15 cellular contexts compared by ENCODE assay signal in the genomic region with DNA sequence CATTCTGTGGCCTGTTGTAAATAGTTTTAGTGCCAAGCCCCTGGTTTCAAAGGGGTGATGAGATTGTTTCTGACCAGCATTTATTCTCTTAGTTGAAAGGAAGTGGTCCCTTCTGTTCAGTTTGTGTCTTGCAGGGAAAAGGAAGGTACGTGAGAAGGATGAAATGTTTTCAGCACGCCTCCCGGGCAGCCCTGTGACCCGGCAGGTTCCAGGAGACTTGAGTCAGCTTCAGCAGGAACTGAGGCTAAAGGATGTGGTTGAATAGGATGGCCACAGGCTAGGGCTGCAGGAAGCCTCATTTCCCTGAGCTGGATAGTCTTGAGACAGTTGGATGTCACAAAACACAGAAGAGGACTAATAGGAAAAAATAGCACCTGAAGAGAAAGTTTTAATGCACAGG.
A peak's percentile ranks its signal among the peaks of the same experiment; 100 is the strongest.
DNase-seq lines count a peak whose midpoint lies in the region; ATAC-seq lines count a peak whose summit lies in the region.
"Had no signal": no experiment of that assay in that cellular context is flagged by ENCODE, and none has a peak within 500 bp of the region (broad histone marks: within the 10 kb centered on the region; RNA-seq: fewer than 3 reads in every experiment).

No MANE protein-coding gene starts in this region.

- no peak for ATAC-seq in HG03196 (IDR thresholded peaks at IDR 0.05; ENCODE audit: unreplicated experiment)
- no peak for ATAC-seq in HG02642 (IDR thresholded peaks at IDR 0.05; ENCODE audit: poor library complexity, unreplicated experiment)

- CTCF ChIA-PET in activated CD4-positive, alpha-beta T cell treated with anti-CD3 and anti-CD28 coated beads, Interleukin-2, amount 10 ng/mL, durations not matched to agents 7 days and 5 days (lab: Charles Lee) = interaction anchor here (0.8 kb wide), 1 partner anchor 10 kb away, joined by 3 read pairs; no protein-coding TSS in a partner anchor

- peaks cover 19% of the 10 kb centered on the region for H3K4me1 Mint-ChIP-seq in activated CD4-positive, alpha-beta T cell treated with anti-CD3 and anti-CD28 coated beads, Interleukin-2, amount 10 ng/mL, durations not matched to agents 7 days and 5 days
- H3K4me1 Mint-ChIP-seq: memory B cell had no signal

- peak overlapping the region; percentile 5 for H3K27ac Mint-ChIP-seq in activated CD4-positive, alpha-beta T cell treated with anti-CD3 and anti-CD28 coated beads, Interleukin-2, amount 10 ng/mL, durations not matched to agents 7 days and 5 days
- H3K27ac Mint-ChIP-seq: memory B cell had no signal

- POLR2A ChIA-PET in activated CD4-positive, alpha-beta T cell treated with anti-CD3 and anti-CD28 coated beads, Interleukin-2, amount 10 ng/mL, durations not matched to agents 7 days and 5 days (lab: Charles Lee) = no interaction called here

- peaks cover 2% of the 10 kb centered on the region for H3K9me3 Mint-ChIP-seq in activated CD4-positive, alpha-beta T cell treated with anti-CD3 and anti-CD28 coated beads, Interleukin-2, amount 10 ng/mL, durations not matched to agents 7 days and 5 days

- no peak for DNase-seq in activated CD4-positive, alpha-beta T cell treated with anti-CD3 and anti-CD28 coated beads, Interleukin-2, amount 10 ng/mL, durations not matched to agents 7 days and 5 days
- no peak for DNase-seq in activated CD4-positive, alpha-beta T cell treated with anti-CD3 and anti-CD28 coated beads for 1 hour
- peak; percentile 64 for DNase-seq in KG1 (lab: John Stamatoyannopoulos, UW)
- DNase-seq in amniotic stem cell (lab: John Stamatoyannopoulos, UW) = peak; percentile 27
- DNase-seq in non-pigmented ciliary epithelial cell (ENCODE audit: low read depth) = peak; percentile 53
- DNase-seq in SHP77 treated with DMSO at 0.1 percent for 48 hours (lab: John Stamatoyannopoulos, UW) = no peak
- DNase-seq: activated effector memory CD4-positive, alpha-beta T cell treated with anti-CD3 and anti-CD28 coated beads, Interleukin-2, amount 50 U/mL, for 16 hours; cerebellar nuclear complex; NCI-H1105 treated with DMSO at 0.1 percent for 48 hours; NCI-H2227 treated with DMSO at 0.1 percent for 48 hours; nucleus accumbens; stimulated activated CD4-positive, alpha-beta T cell treated with anti-CD3 and anti-CD28 coated beads, Interleukin-15, amount 100 ng/mL, for 24 hours had no signal

- H3K27me3 Mint-ChIP-seq in activated CD4-positive, alpha-beta T cell treated with anti-CD3 and anti-CD28 coated beads, Interleukin-2, amount 10 ng/mL, durations not matched to agents 7 days and 5 days = no peaks in the 10 kb centered on the region

- H3K36me3 Mint-ChIP-seq in activated CD4-positive, alpha-beta T cell treated with anti-CD3 and anti-CD28 coated beads, Interleukin-2, amount 10 ng/mL, durations not matched to agents 7 days and 5 days (ENCODE audit: low read depth) = no peaks in the 10 kb centered on the region
- H3K36me3 Mint-ChIP-seq: memory B cell had no signal

- no peak overlapping the region for H3K4me3 Mint-ChIP-seq in activated CD4-positive, alpha-beta T cell treated with anti-CD3 and anti-CD28 coated beads, Interleukin-2, amount 10 ng/mL, durations not matched to agents 7 days and 5 days
- H3K4me3 Mint-ChIP-seq: memory B cell had no signal

Comparison
In these comparisons a context has a peak if more than half of its experiments do, and no peak if none do; other contexts are left out.
1. DNase-seq: peak in KG1 (single experiment), amniotic stem cell (single experiment) and non-pigmented ciliary epithelial cell (single experiment); none in activated CD4-positive, alpha-beta T cell treated with anti-CD3 and anti-CD28 coated beads, Interleukin-2, amount 10 ng/mL, durations not matched to agents 7 days and 5 days (single experiment), activated CD4-positive, alpha-beta T cell treated with anti-CD3 and anti-CD28 coated beads for 1 hour (single experiment) and SHP77 treated with DMSO at 0.1 percent for 48 hours (single experiment).